Comparison of ENCODE assay signal across 1 cellular context in the genomic region with DNA sequence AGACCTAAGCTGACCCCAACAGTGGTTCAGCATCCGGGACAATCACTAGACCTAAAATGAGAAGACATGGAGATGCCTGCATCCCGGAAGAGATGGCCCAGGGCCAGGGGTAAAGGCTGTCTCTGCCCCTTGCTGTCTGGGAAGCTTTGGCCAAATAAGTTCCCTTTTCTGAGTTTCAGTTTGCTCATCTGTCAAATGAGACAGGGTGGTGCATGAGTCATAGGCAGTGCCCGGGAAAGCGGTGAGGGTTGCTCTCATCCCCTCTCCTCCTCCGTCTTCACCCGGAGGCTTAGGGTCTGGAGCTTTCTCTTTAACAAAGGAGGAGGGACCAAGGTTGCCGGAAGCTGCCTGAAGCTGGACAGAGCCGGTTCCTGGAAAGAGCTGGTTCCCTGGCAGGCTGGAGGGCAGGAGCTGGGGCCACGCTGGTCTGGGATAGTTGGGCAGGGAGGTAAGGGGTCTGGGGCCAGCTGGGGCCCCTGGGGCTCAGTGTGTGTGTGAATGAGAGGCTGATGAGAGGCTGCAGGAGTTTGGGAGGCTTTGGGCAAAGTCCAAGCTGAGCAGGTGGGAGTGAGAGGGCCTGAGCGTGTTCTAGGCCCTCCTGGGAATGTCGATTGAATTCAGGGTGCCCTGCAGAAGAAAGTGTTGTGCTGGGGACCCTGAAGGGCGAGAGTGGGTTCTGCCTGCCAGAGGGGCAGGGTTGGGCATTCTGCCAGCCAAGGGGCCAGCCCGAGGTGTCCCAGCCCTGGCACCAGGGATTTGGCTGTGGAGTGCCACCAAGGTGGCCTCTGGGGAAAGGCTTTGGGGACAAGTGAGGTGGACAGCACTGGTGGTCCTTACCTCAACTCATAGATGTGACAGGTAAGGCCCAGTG.
A peak's percentile ranks its signal among the peaks of the same experiment; 100 is the strongest.
TF ChIP-seq lines count a peak whose summit lies in the region.

SDSL (plus strand) TSS at position 351 of the 871 bp plus-strand sequence. CDS start 5,603 bp downstream, outside the sequence.

TF ChIP-seq in K562, 482 proteins besides CTCF, POLR2A, EP300 and RAD21 (continued from another document and continues in another):
- TF ChIP-seq ZSCAN32 (CRISPR knock-in tag; IDR thresholded peaks at IDR 0.05) (no peak), KDM4B (IDR thresholded peaks at IDR 0.05; ENCODE audit: borderline replicate concordance in 2 of 2, low read depth in 1 of 2) (no peak), PTBP1 (IDR thresholded peaks at IDR 0.05; ENCODE audit: low read depth, low read length) (no peak), RB1 (IDR thresholded peaks at IDR 0.05; ENCODE audit: low read depth) (no peak), ZNF77 (CRISPR knock-in tag; IDR thresholded peaks at IDR 0.05) (no peak), ZNF407 (IDR thresholded peaks at IDR 0.05; ENCODE audit: low read depth) (no peak), PREB (CRISPR knock-in tag; IDR thresholded peaks at IDR 0.05) (no peak)
- TF ChIP-seq, protein P1, sequence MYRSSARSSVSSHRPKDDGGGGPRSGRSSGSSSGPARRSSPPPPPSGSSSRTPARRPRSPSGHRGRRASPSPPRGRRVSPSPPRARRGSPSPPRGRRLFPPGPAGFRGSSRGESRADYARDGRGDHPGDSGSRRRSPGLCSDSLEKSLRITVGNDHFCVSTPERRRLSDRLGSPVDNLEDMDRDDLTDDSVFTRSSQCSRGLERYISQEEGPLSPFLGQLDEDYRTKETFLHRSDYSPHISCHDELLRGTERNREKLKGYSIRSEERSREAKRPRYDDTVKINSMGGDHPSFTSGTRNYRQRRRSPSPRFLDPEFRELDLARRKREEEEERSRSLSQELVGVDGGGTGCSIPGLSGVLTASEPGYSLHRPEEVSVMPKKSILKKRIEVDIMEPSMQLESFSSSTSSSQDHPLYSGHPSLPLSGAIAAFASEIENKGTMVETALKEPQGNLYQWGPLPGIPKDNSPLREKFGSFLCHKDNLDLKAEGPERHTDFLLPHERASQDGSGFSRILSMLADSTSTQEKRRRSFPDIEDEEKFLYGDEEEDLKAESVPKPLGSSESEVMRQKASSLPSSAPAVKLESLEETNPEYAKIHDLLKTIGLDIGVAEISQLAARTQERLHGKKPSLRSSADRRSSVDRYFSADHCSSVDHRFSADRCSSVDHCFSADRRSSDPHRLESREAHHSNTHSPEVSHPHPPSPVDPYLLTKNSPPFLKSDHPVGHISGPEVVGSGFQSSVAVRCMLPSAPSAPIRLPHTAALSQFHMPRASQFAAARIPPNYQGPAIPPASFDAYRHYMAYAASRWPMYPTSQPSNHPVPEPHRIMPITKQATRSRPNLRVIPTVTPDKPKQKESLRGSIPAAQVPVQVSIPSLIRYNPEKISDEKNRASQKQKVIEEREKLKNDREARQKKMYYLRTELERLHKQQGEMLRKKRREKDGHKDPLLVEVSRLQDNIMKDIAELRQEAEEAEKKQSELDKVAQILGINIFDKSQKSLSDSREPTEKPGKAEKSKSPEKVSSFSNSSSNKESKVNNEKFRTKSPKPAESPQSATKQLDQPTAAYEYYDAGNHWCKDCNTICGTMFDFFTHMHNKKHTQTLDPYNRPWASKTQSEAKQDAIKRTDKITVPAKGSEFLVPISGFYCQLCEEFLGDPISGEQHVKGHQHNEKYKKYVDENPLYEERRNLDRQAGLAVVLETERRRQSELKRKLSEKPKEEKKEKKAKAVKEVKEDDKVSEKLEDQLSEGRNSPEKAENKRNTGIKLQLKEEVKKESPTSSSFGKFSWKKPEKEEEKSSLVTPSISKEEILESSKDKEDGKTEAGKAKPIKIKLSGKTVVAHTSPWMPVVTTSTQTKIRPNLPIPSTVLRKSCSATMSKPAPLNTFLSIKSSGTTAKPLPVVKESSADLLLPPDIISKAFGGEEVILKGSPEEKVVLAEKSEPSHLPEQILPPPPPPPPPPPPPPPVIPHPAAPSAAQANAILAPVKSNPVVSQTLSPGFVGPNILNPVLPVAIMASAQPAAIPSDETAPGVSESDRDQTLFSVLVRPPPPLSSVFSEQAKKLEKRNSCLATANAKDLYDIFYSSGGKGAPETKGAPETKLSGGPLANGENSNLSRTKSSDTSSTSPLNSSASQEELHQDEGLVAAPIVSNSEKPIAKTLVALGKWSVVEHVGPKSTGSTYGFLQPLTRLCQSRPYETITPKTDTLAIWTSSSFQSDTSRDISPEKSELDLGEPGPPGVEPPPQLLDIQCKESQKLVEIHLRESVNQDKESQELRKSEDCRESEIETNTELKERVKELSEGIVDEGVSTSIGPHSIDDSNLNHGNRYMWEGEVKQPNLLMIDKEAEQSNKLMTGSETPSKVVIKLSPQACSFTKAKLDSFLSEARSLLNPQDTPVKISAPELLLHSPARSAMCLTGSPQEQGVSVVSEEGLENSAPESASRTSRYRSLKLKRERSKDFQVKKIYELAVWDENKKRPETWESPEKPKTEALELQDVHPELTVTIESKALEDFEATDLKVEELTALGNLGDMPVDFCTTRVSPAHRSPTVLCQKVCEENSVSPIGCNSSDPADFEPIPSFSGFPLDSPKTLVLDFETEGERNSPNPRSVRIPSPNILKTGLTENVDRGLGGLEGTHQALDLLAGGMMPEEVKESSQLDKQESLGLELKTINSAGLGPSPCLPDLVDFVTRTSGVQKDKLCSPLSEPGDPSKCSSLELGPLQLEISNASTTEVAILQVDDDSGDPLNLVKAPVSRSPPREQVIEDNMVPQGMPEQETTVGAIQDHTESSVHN (IDR thresholded peaks at IDR 0.05; ENCODE audit: borderline replicate concordance in 1 of 2, low read depth in 1 of 2) = 0 out of 4 replicates have a peak, but pooled peaks of 1 of the 2 experiments have one; percentile 55
- TF ChIP-seq, protein P2, sequence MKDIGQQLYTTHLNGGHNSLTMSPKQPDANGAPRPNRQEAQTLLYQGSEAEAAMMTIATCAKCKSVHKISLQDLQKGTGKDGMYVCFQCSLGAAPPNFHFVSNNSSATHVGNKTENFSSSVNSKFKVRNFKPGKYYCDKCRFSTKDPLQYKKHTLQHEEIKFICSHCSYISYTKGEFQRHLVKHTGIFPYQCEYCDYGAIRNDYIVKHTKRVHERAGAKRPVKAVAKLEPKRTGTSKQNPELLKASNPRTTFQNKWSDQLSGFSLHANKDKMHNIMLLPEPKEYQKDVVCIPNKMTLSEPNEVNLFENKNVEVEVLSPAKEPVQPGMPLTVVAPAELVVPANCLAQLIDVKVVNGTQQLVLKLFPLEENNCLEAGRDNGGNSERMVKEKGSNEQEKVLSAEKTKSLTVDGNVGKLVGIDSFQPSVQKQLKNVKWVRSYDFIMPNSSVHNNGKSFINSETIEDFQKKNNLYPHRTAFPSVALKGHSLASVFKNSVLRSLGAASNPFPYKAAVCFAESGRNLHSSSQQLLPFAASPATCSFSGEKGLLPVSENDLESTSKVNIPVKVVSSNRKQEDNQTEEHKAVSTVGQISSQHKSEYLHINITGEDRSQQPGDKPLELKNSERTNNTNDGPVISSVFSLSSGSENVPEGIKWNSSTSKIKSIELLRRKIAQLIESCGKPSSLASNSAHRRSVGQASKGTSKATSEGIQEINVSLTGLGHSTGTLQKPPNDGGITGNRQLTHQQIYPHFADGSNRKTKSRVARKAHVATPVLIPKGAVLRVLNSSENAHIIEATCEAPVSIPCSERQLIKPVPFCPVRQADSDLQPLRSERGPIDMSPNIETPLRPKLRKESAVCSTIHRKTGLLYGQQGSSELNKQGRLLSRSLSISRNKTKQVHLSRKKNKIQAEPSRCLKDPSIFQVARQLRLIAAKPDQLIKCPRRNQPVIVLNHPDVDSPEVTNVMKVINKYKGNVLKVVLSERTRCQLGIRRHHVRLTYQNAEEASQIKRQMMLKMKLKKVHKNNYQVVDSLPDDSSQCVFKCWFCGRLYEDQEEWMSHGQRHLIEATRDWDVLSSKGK (CRISPR knock-in tag; IDR thresholded peaks at IDR 0.05) = no peak
- TF ChIP-seq, protein P3, sequence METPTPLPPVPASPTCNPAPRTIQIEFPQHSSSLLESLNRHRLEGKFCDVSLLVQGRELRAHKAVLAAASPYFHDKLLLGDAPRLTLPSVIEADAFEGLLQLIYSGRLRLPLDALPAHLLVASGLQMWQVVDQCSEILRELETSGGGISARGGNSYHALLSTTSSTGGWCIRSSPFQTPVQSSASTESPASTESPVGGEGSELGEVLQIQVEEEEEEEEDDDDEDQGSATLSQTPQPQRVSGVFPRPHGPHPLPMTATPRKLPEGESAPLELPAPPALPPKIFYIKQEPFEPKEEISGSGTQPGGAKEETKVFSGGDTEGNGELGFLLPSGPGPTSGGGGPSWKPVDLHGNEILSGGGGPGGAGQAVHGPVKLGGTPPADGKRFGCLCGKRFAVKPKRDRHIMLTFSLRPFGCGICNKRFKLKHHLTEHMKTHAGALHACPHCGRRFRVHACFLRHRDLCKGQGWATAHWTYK (CRISPR knock-in tag; IDR thresholded peaks at IDR 0.05) = peak; percentile 86; the same call in 1 of the 2 replicates
- TF ChIP-seq, protein P4, sequence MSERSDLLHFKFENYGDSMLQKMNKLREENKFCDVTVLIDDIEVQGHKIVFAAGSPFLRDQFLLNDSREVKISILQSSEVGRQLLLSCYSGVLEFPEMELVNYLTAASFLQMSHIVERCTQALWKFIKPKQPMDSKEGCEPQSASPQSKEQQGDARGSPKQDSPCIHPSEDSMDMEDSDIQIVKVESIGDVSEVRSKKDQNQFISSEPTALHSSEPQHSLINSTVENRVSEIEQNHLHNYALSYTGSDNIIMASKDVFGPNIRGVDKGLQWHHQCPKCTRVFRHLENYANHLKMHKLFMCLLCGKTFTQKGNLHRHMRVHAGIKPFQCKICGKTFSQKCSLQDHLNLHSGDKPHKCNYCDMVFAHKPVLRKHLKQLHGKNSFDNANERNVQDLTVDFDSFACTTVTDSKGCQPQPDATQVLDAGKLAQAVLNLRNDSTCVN (CRISPR knock-in tag; IDR thresholded peaks at IDR 0.05) = no peak
